Comparison of ENCODE assay signal across 1 cellular context in genomic region chr22:39489094-39490068, GRCh38.
TF ChIP-seq lines count a peak whose summit lies in the region.

No MANE protein-coding gene starts in this region.

TF ChIP-seq in K562, 482 proteins besides CTCF, POLR2A, EP300 and RAD21 (continued from another document):
- TF ChIP-seq, protein P1, sequence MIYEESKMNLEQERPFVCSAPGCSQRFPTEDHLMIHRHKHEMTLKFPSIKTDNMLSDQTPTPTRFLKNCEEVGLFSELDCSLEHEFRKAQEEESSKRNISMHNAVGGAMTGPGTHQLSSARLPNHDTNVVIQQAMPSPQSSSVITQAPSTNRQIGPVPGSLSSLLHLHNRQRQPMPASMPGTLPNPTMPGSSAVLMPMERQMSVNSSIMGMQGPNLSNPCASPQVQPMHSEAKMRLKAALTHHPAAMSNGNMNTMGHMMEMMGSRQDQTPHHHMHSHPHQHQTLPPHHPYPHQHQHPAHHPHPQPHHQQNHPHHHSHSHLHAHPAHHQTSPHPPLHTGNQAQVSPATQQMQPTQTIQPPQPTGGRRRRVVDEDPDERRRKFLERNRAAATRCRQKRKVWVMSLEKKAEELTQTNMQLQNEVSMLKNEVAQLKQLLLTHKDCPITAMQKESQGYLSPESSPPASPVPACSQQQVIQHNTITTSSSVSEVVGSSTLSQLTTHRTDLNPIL (CRISPR knock-in tag; IDR thresholded peaks at IDR 0.05) = no peak
- TF ChIP-seq HNRNPLL (IDR thresholded peaks at IDR 0.05; ENCODE audit: low read depth, low read length, poor library complexity, severe bottlenecking) (no peak), CREBBP (IDR thresholded peaks at IDR 0.05; ENCODE audit: low read depth, low read length) (no peak)
- TF ChIP-seq, protein P2, sequence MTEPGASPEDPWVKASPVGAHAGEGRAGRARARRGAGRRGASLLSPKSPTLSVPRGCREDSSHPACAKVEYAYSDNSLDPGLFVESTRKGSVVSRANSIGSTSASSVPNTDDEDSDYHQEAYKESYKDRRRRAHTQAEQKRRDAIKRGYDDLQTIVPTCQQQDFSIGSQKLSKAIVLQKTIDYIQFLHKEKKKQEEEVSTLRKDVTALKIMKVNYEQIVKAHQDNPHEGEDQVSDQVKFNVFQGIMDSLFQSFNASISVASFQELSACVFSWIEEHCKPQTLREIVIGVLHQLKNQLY (CRISPR knock-in tag; conservative IDR thresholded peaks at IDR 0.05) = no peak
- TF ChIP-seq, protein P3, sequence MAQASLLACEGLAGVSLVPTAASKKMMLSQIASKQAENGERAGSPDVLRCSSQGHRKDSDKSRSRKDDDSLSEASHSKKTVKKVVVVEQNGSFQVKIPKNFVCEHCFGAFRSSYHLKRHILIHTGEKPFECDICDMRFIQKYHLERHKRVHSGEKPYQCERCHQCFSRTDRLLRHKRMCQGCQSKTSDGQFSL (CRISPR knock-in tag; IDR thresholded peaks at IDR 0.05) = no peak
- TF ChIP-seq, protein P3 (tag; IDR thresholded peaks at IDR 0.05) = no peak
